Comparison of ENCODE assay signal across 8 cellular contexts in the genomic region with DNA sequence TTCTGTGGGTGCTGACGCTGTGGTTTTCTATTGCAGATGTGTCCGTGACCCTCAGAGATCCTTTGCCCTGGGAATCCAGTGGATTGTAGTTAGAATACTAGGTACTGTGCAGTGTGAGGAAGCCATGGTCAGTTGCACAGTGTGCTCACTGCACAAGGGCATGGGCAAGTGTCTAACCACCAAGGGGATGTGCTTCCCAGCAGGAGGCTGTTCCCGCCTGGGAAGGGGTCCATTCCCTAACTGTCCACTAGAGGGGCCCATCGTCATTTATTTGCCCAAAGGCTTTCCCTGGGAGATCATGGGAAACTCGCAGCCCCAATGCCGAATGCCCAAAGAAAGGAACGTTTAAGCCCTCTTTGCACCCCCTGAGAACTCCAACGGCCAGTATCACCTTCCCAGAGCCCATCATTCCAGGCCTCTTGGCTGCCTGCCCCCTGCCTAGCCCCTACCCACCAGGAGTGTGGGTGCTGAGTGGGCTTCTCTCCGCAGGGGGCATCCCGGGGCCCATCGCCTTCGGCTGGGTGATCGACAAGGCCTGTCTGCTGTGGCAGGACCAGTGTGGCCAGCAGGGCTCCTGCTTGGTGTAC. TPM values are rescaled to one million over a fixed set of nuclear protein-coding genes. Genes with fewer than 3 reads are reported as not detected.
A peak's percentile ranks its signal among the peaks of the same experiment; 100 is the strongest.
DNase-seq lines count a peak whose midpoint lies in the region; ATAC-seq and TF ChIP-seq lines count a peak whose summit lies in the region.

No MANE protein-coding gene starts in this region.

- no peaks in the 10 kb centered on the region for H3K4me1 ChIP-seq in DND-41 (ENCODE audit: insufficient read depth, low read length)
- H3K4me1 ChIP-seq in KMS-11 (ENCODE audit: low read depth, poor library complexity, severe bottlenecking), result no peaks in the 10 kb centered on the region
- H3K4me1 ChIP-seq in left ventricle myocardium inferior, result peaks cover 26% of the 10 kb centered on the region

- H3K9ac ChIP-seq in DND-41 (ENCODE audit: low read depth, low read length) (no peak overlapping the region), KMS-11 (no peak overlapping the region)

- peak; percentile 55 for DNase-seq in DND-41
- peak; percentile 57 for DNase-seq in astrocyte of the cerebellum (ENCODE audit: low read depth)
- DNase-seq in left ventricle myocardium inferior, result peak; percentile 66
- no peak for DNase-seq in retinal pigment epithelial cell (ENCODE audit: low read depth)

- H4K20me1 ChIP-seq in DND-41 (ENCODE audit: insufficient read depth, low read length) (peaks cover 36% of the 10 kb centered on the region), KMS-11 (ENCODE audit: insufficient read depth) (no peaks in the 10 kb centered on the region)

- H3K4me3 ChIP-seq in DND-41 (ENCODE audit: low read depth in 1 of 2, low read length in 2 of 2) (no peak overlapping the region), KMS-11 (IDR thresholded peaks at IDR 0.05; ENCODE audit: insufficient read depth, low read depth, low read length) (no peak overlapping the region), astrocyte of the cerebellum (ENCODE audit: low read depth, low read length) (no peak overlapping the region), left ventricle myocardium inferior (no peak overlapping the region), retinal pigment epithelial cell (ENCODE audit: low read length) (no peak overlapping the region)

- no peaks in the 10 kb centered on the region for H3K79me2 ChIP-seq in DND-41 (ENCODE audit: insufficient read depth, low read length)
- no peaks in the 10 kb centered on the region for H3K79me2 ChIP-seq in KMS-11 (ENCODE audit: insufficient read depth, low read depth)

- H3K27ac ChIP-seq in DND-41 (ENCODE audit: low read length) (no peak overlapping the region), KMS-11 (no peak overlapping the region), left ventricle myocardium inferior (replicated peaks) (no peak overlapping the region)

- ATAC-seq in DND-41 (ENCODE audit: insufficient read depth, low read depth) (peak; percentile 54), GM19328 (IDR thresholded peaks at IDR 0.05; ENCODE audit: unreplicated experiment) (no peak), GM19467 (IDR thresholded peaks at IDR 0.05; ENCODE audit: unreplicated experiment) (no peak)

- no peak overlapping the region for H2AFZ ChIP-seq in DND-41 (ENCODE audit: low read depth, low read length)
- H2AFZ ChIP-seq in KMS-11 (ENCODE audit: low read depth), result no peak overlapping the region

- H3K4me2 ChIP-seq in DND-41 (ENCODE audit: insufficient read depth, low read length) (no peak overlapping the region), KMS-11 (no peak overlapping the region)

- H3K27me3 ChIP-seq in DND-41 (ENCODE audit: insufficient read depth, low read length, poor library complexity), result no peaks in the 10 kb centered on the region
- no peaks in the 10 kb centered on the region for H3K27me3 ChIP-seq in KMS-11 (ENCODE audit: insufficient read depth, low read depth)
- peaks cover 7% of the 10 kb centered on the region for H3K27me3 ChIP-seq in left ventricle myocardium inferior (ENCODE audit: low read depth)

- H3K36me3 ChIP-seq in DND-41 (ENCODE audit: insufficient read depth, low read length), result peaks cover 60% of the 10 kb centered on the region
- no peaks in the 10 kb centered on the region for H3K36me3 ChIP-seq in KMS-11 (ENCODE audit: insufficient read depth)
- H3K36me3 ChIP-seq in left ventricle myocardium inferior, result peaks cover 23% of the 10 kb centered on the region

- in situ Hi-C loops in astrocyte of the cerebellum (cut with HindIII; ENCODE audit: low sequenced_read_pairs), result loop anchor here (5.0 to 10.0 kb wide), 2 partner anchors 39 to 116 kb away; partner anchors contain the start of gene NTSR1

- intact Hi-C loops in left ventricle myocardium inferior (cut with micrococcal nuclease), result loop anchor here (5.0 kb wide), 1 partner anchor 124 kb away; no protein-coding TSS in a partner anchor

- peak; percentile 82 for TF ChIP-seq CTCF in DND-41 (IDR thresholded peaks at IDR 0.05; ENCODE audit: borderline replicate concordance, extremely low read depth, low read length, poor library complexity, severe bottlenecking)
- peak; percentile 81 for TF ChIP-seq CTCF in KMS-11 (conservative IDR thresholded peaks at IDR 0.05; ENCODE audit: low read depth, low read length)
- TF ChIP-seq CTCF in astrocyte of the cerebellum (IDR thresholded peaks at IDR 0.05; ENCODE audit: low read depth, low read length, missing control alignments), result peak; percentile 87
- peak; percentile 88 for TF ChIP-seq CTCF in left ventricle myocardium inferior (IDR thresholded peaks at IDR 0.05; ENCODE audit: borderline replicate concordance)
- peak; percentile 93 for TF ChIP-seq CTCF in retinal pigment epithelial cell (conservative IDR thresholded peaks at IDR 0.05; ENCODE audit: low read depth, low read length)

- no peaks in the 10 kb centered on the region for H3K9me3 ChIP-seq in DND-41 (ENCODE audit: insufficient read depth, low read length, severe bottlenecking)
- no peaks in the 10 kb centered on the region for H3K9me3 ChIP-seq in left ventricle myocardium inferior (replicated peaks)

TF ChIP-seq in PFSK-1, 5 proteins besides CTCF, POLR2A, EP300 and RAD21:
- TF ChIP-seq SIN3A (IDR thresholded peaks at IDR 0.05; ENCODE audit: borderline replicate concordance, insufficient read depth, low read length) (no peak), REST (IDR thresholded peaks at IDR 0.05; ENCODE audit: insufficient read depth in 1 of 2, low read depth in 2 of 2, low read length in 2 of 2) (no peak), TAF1 (IDR thresholded peaks at IDR 0.05; ENCODE audit: borderline replicate concordance, insufficient read depth, low read length) (no peak), POLR2AphosphoS5 (IDR thresholded peaks at IDR 0.05; ENCODE audit: low read depth, low read length) (no peak), FOXP2 (optimal IDR thresholded peaks at IDR 0.05; ENCODE audit: borderline replicate concordance, extremely low read depth, extremely low read length, insufficient read depth) (peak; percentile 34)

RNA-seq across cellular contexts. Expression of gene SLCO4A1, which starts 26.2 kb away (rescaled TPM):
- 34.3 TPM for polyA plus RNA-seq in PFSK-1 (2012; ENCODE audit: insufficient read length, low read depth)
- 12.7 TPM for total RNA-seq in left ventricle myocardium inferior

RNA-seq across cellular contexts. Expression of gene NTSR1, which starts 40.1 kb away (rescaled TPM):
- polyA plus RNA-seq in PFSK-1 (2012; ENCODE audit: insufficient read length, low read depth), result 0.13 TPM
- total RNA-seq in left ventricle myocardium inferior, result not detected
